ENCODE assay signal across 8 cellular contexts in the genomic region with DNA sequence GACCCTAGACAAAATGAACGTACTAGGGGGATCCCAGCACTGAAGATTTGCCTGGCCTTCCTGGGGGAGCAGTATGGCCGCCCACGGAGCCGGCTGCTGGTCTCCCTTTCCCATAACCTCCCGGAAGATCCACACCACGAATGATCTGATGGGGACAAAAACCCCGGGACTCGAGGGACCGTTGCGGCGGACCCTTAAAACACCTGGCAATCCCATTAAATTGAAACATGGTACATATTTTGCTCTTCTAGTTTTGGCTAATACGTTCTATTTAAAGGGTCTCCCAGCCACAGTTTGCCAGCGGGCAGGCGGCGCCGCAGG. TPM values are rescaled to one million over a fixed set of nuclear protein-coding genes. Genes with fewer than 3 reads are reported as not detected.
DNase-seq lines count a peak whose midpoint lies in the region; ATAC-seq and TF ChIP-seq lines count a peak whose summit lies in the region.

No MANE protein-coding gene starts in this region.

- H3K9me3 ChIP-seq in ES-I3 (ENCODE audit: control insufficient read depth, insufficient read depth, low read length) = no peaks in the 10 kb centered on the region
- H3K9me3 ChIP-seq in OCI-LY3 (ENCODE audit: insufficient read depth, low read length) = no peaks in the 10 kb centered on the region
- peaks cover 3% of the 10 kb centered on the region for H3K9me3 ChIP-seq in trophoblast cell (ENCODE audit: insufficient read depth, low read depth, low read length)

- peak overlapping the region; percentile 35 for H3K14ac ChIP-seq in trophoblast cell (ENCODE audit: low read length)

- peaks cover 15% of the 10 kb centered on the region for H3K79me2 ChIP-seq in OCI-LY3 (ENCODE audit: low read length)
- no peaks in the 10 kb centered on the region for H3K79me2 ChIP-seq in trophoblast cell (ENCODE audit: control insufficient read depth, insufficient read depth, low read length, poor library complexity)

- H3K27me3 ChIP-seq in OCI-LY3 (ENCODE audit: low read depth, low read length) (no peaks in the 10 kb centered on the region), trophoblast cell (ENCODE audit: insufficient read depth, low read length) (no peaks in the 10 kb centered on the region)

- no CpG with 5 or more reads among the region's 16 CpGs for WGBS in trophoblast cell (ENCODE audit: extremely low coverage, insufficient coverage, insufficient read length)

- H3K27ac ChIP-seq in OCI-LY3 (ENCODE audit: low read length) (peak overlapping the region; percentile 63), epithelial cell of prostate (peak overlapping the region; percentile 63), trophoblast cell (ENCODE audit: low read depth, low read length) (no peak overlapping the region)

- peak overlapping the region; percentile 70 for H4K91ac ChIP-seq in trophoblast cell (ENCODE audit: low read depth, low read length)

- no peaks in the 10 kb centered on the region for H4K20me1 ChIP-seq in OCI-LY3 (ENCODE audit: insufficient read depth, low read length)

- peak overlapping the region; percentile 9 for H3K4ac ChIP-seq in trophoblast cell (ENCODE audit: low read depth, low read length)

- no peak for DNase-seq in epithelial cell of prostate (ENCODE audit: low read depth, low spot score)
- DNase-seq in trophoblast cell = no peak
- DNase-seq in NCI-H69 (lab: John Stamatoyannopoulos, UW) = no peak
- DNase-seq in activated CD4-positive, CD25-positive, alpha-beta regulatory T cell treated with anti-CD3 and anti-CD28 coated beads, Interleukin-2, amount 50 U/mL, for 72 hours = no peak

- H4K12ac ChIP-seq in trophoblast cell (ENCODE audit: low read depth, low read length) = peak overlapping the region; percentile 61

- TF ChIP-seq CTCF in OCI-LY3 (IDR thresholded peaks at IDR 0.05; ENCODE audit: low read depth, low read length) = no peak

- H2AK5ac ChIP-seq in trophoblast cell (ENCODE audit: low read length) = no peak overlapping the region

- ATAC-seq in GM21576 (IDR thresholded peaks at IDR 0.05; ENCODE audit: unreplicated experiment) (no peak), HG02885 (IDR thresholded peaks at IDR 0.05; ENCODE audit: poor library complexity, unreplicated experiment) (no peak)

- H4K8ac ChIP-seq in trophoblast cell (ENCODE audit: low read depth, low read length) = peak overlapping the region; percentile 81

- no peak overlapping the region for H3K23ac ChIP-seq in trophoblast cell (ENCODE audit: low read length)

- H2BK12ac ChIP-seq in trophoblast cell (ENCODE audit: low read length) = peak overlapping the region; percentile 23

- peak overlapping the region; percentile 5 for H3K18ac ChIP-seq in trophoblast cell (ENCODE audit: low read length)

- H3K9ac ChIP-seq in ES-I3 (ENCODE audit: low read depth, low read length) = peak overlapping the region; percentile 61
- H3K9ac ChIP-seq in OCI-LY3 (ENCODE audit: low read length) = peak overlapping the region; percentile 92
- H3K9ac ChIP-seq in trophoblast cell (ENCODE audit: low read length) = no peak overlapping the region

- no peaks in the 10 kb centered on the region; the same call in 1 of the 2 replicates for H3K4me1 ChIP-seq in ES-I3 (ENCODE audit: insufficient read depth, low read length)
- peaks cover 76% of the 10 kb centered on the region for H3K4me1 ChIP-seq in OCI-LY3 (ENCODE audit: low read length)
- peaks cover 8 to 11% of the 10 kb centered on the region in 2 experiments for H3K4me1 ChIP-seq in trophoblast cell (ENCODE audit: control insufficient read depth in 1 of 2, insufficient read depth in 2 of 2, low read length in 2 of 2)

- H2AFZ ChIP-seq in OCI-LY3 (ENCODE audit: low read depth, low read length) (0 out of 2 replicates have a peak overlapping the region, but pooled peaks have one; percentile 47), trophoblast cell (ENCODE audit: insufficient read depth, low read length, poor library complexity) (peak overlapping the region; percentile 61)

- peaks cover 7% of the 10 kb centered on the region for H3K79me1 ChIP-seq in trophoblast cell (ENCODE audit: low read length)

- H3K4me2 ChIP-seq in OCI-LY3 (ENCODE audit: low read length) (peak overlapping the region; percentile 94), trophoblast cell (ENCODE audit: low read length) (peak overlapping the region; percentile 61)

- no peaks in the 10 kb centered on the region for H3K36me3 ChIP-seq in ES-I3 (ENCODE audit: insufficient read depth, low read length)
- no peaks in the 10 kb centered on the region for H3K36me3 ChIP-seq in OCI-LY3 (replicated peaks; ENCODE audit: low read depth, low read length)
- no peaks in the 10 kb centered on the region for H3K36me3 ChIP-seq in trophoblast cell (ENCODE audit: control insufficient read depth in 1 of 2, insufficient read depth in 2 of 2, low read length in 2 of 2)

- peak overlapping the region; percentile 95 for H3K4me3 ChIP-seq in OCI-LY3 (ENCODE audit: low read length)
- peak overlapping the region; percentile 31 for H3K4me3 ChIP-seq in trophoblast cell (ENCODE audit: low read depth, low read length)

- no peak overlapping the region for H2BK5ac ChIP-seq in trophoblast cell (ENCODE audit: low read depth, low read length, poor library complexity)

- peak overlapping the region; percentile 44 for H2BK120ac ChIP-seq in trophoblast cell (ENCODE audit: insufficient read depth, low read length, poor library complexity)

RNA-seq across cellular contexts. Expression of a gene that starts 45.2 kb away (rescaled TPM):
- 63.4 and 67.6 TPM in 2 replicates for polyA plus RNA-seq in trophoblast cell (2013)

RNA-seq across cellular contexts. Expression of a gene that starts 51.2 kb away (rescaled TPM):
- 56.6 and 59.3 TPM in 2 replicates for polyA plus RNA-seq in trophoblast cell (2013)
